ENCODE assay signal across 8 cellular contexts in genomic region chr3:101725192-101725889, GRCh38. TPM values are rescaled to one million over a fixed set of nuclear protein-coding genes. Genes with fewer than 3 reads are reported as not detected.
DNase-seq lines count a peak whose midpoint lies in the region; ATAC-seq lines count a peak whose summit lies in the region.

No MANE protein-coding gene starts in this region.

- H3K4me3 ChIP-seq in BLaER1 (peak overlapping the region; percentile 80), rectal smooth muscle tissue (ENCODE audit: low read length) (peak overlapping the region; percentile 98)

- intact Hi-C loops in left ventricle myocardium superior (cut with micrococcal nuclease): no loop called here

- H4K20me1 ChIP-seq in BLaER1: no peaks in the 10 kb centered on the region

- no peaks in the 10 kb centered on the region for H3K9me3 ChIP-seq in BLaER1

- H3K4me1 ChIP-seq in BLaER1 (peaks cover 40% of the 10 kb centered on the region), rectal smooth muscle tissue (ENCODE audit: control insufficient read depth, insufficient read depth, low read length) (no peaks in the 10 kb centered on the region)

- in situ Hi-C loops in SK-MEL-5 (cut with HindIII; ENCODE audit: low pct_unique_long_range_greater_than_20kb, low sequenced_read_pairs): no loop called here

- peak; percentile 43 for DNase-seq in SK-MEL-5 (ENCODE audit: low read depth, low spot score)
- peak; percentile 47 for DNase-seq in left ventricle myocardium superior
- DNase-seq in H4 (ENCODE audit: low spot score): no peak

- H3K36me3 ChIP-seq in BLaER1 (peaks cover 35% of the 10 kb centered on the region), rectal smooth muscle tissue (ENCODE audit: control insufficient read depth, insufficient read depth, low read length) (no peaks in the 10 kb centered on the region)

- H3K4me2 ChIP-seq in BLaER1: peak overlapping the region; percentile 68

- H3K27ac ChIP-seq in BLaER1 (peak overlapping the region; percentile 78), angular gyrus (ENCODE audit: low read depth, low read length) (peak overlapping the region; percentile 88), rectal smooth muscle tissue (ENCODE audit: low read depth, low read length) (peak overlapping the region; percentile 62)

- H3K27me3 ChIP-seq in BLaER1 (no peaks in the 10 kb centered on the region), rectal smooth muscle tissue (ENCODE audit: control insufficient read depth, insufficient read depth, low read length) (no peaks in the 10 kb centered on the region)

- peak overlapping the region; percentile 83 for H3K9ac ChIP-seq in BLaER1
- H3K9ac ChIP-seq in rectal smooth muscle tissue (ENCODE audit: low read length): peak overlapping the region; percentile 86

- ATAC-seq in GM19397 (IDR thresholded peaks at IDR 0.05; ENCODE audit: unreplicated experiment) (peak; percentile 19), HG03469 (IDR thresholded peaks at IDR 0.05; ENCODE audit: unreplicated experiment) (peak; percentile 2), left ventricle myocardium superior (peak; percentile 34)

RNA-seq across cellular contexts. Expression of gene CEP97, which starts 0.9 kb away (rescaled TPM):
- 17.9 TPM in 2 replicates for total RNA-seq in SK-MEL-5 (2014; rRNA removed; shearing (Covaris generic))
- polyA plus RNA-seq in SK-MEL-5 (2015; cell fraction: cytosol; rRNA removed): 7.3 and 9.3 TPM in 2 replicates
- 18.7 and 21.9 TPM in 2 replicates for polyA plus RNA-seq in SK-MEL-5 (2015; cell fraction: nucleus; rRNA removed)
- total RNA-seq in left ventricle myocardium superior: 6.5 TPM
- total RNA-seq in H4 (2014; rRNA removed; shearing (Covaris generic)): 10.3 and 12.3 TPM in 2 replicates

RNA-seq across cellular contexts. Expression of gene RPL24, which starts 38.8 kb away (rescaled TPM):
- 2,318 and 2,361 TPM in 2 replicates for total RNA-seq in SK-MEL-5 (2014; rRNA removed; shearing (Covaris generic))
- polyA plus RNA-seq in SK-MEL-5 (2015; cell fraction: cytosol; rRNA removed): 1,013 and 1,137 TPM in 2 replicates
- polyA plus RNA-seq in SK-MEL-5 (2015; cell fraction: nucleus; rRNA removed): 380 and 393 TPM in 2 replicates
- total RNA-seq in left ventricle myocardium superior: 816 TPM
- total RNA-seq in H4 (2014; rRNA removed; shearing (Covaris generic)): 1,482 and 1,554 TPM in 2 replicates

RNA-seq across cellular contexts. Expression of gene ZBTB11, which starts 48.4 kb away (rescaled TPM):
- 21.7 and 22.9 TPM in 2 replicates for total RNA-seq in SK-MEL-5 (2014; rRNA removed; shearing (Covaris generic))
- 11.2 and 17.2 TPM in 2 replicates for polyA plus RNA-seq in SK-MEL-5 (2015; cell fraction: cytosol; rRNA removed)
- 27.3 and 30.8 TPM in 2 replicates for polyA plus RNA-seq in SK-MEL-5 (2015; cell fraction: nucleus; rRNA removed)
- 12.0 TPM for total RNA-seq in left ventricle myocardium superior
- total RNA-seq in H4 (2014; rRNA removed; shearing (Covaris generic)): 11.7 and 15.8 TPM in 2 replicates

RNA-seq across cellular contexts. Expression of gene NXPE3, which starts 53.7 kb away (rescaled TPM):
- total RNA-seq in SK-MEL-5 (2014; rRNA removed; shearing (Covaris generic)): 3.0 and 5.5 TPM in 2 replicates
- polyA plus RNA-seq in SK-MEL-5 (2015; cell fraction: cytosol; rRNA removed): 14.3 TPM in 2 replicates
- 9.5 and 12.2 TPM in 2 replicates for polyA plus RNA-seq in SK-MEL-5 (2015; cell fraction: nucleus; rRNA removed)
- 48.0 TPM for total RNA-seq in left ventricle myocardium superior
- 14.9 and 21.0 TPM in 2 replicates for total RNA-seq in H4 (2014; rRNA removed; shearing (Covaris generic))
